In genomic region chr7:48311464-48311863, GRCh38 we compare ENCODE assay signal across 26 cellular contexts.
"Had no signal": no experiment of that assay in that cellular context is flagged by ENCODE, and none has a peak within 500 bp of the region (broad histone marks: within the 10 kb centered on the region; RNA-seq: fewer than 3 reads in every experiment).

No MANE protein-coding gene starts in this region.

- H3K27ac Mint-ChIP-seq: memory B cell; naive thymus-derived CD4-positive, alpha-beta T cell; natural killer cell treated with Interleukin-12 subunit alpha and Interleukin-12 subunit beta and Interleukin-15 and Interleukin-18, amount 100 ng/mL, for 72 hours; stimulated activated effector memory CD8-positive, alpha-beta T cell treated with anti-CD3 and anti-CD28 coated beads, Interleukin-12 subunit alpha, Interleukin-12 subunit beta, amount 100 ng/mL, for 72 hours; stimulated activated naive CD8-positive, alpha-beta T cell treated with anti-CD3 and anti-CD28 coated beads, Interleukin-15, Interleukin-2, amounts not matched to agents 100 ng/mL and 50 ng/mL, for 24 hours; type B pancreatic cell had no signal

- FAIRE-seq: kidney, pancreas, small intestine had no signal

- H3K27ac ChIP-seq: hepatocyte, left ventricle myocardium inferior, pancreas, prostate gland, sigmoid colon, spleen, tibial nerve, uterus had no signal

- H3K36me3 Mint-ChIP-seq: memory B cell; naive thymus-derived CD4-positive, alpha-beta T cell; natural killer cell treated with Interleukin-12 subunit alpha and Interleukin-12 subunit beta and Interleukin-15 and Interleukin-18, amount 100 ng/mL, for 72 hours; stimulated activated effector memory CD8-positive, alpha-beta T cell treated with anti-CD3 and anti-CD28 coated beads, Interleukin-12 subunit alpha, Interleukin-12 subunit beta, amount 100 ng/mL, for 72 hours; type B pancreatic cell had no signal

- H3K4me3 Mint-ChIP-seq: memory B cell; naive thymus-derived CD4-positive, alpha-beta T cell; natural killer cell treated with Interleukin-12 subunit alpha and Interleukin-12 subunit beta and Interleukin-15 and Interleukin-18, amount 100 ng/mL, for 72 hours; stimulated activated effector memory CD8-positive, alpha-beta T cell treated with anti-CD3 and anti-CD28 coated beads, Interleukin-12 subunit alpha, Interleukin-12 subunit beta, amount 100 ng/mL, for 72 hours; stimulated activated naive CD8-positive, alpha-beta T cell treated with anti-CD3 and anti-CD28 coated beads, Interleukin-15, Interleukin-2, amounts not matched to agents 100 ng/mL and 50 ng/mL, for 24 hours; type B pancreatic cell had no signal

- H3K79me2 ChIP-seq: hepatocyte had no signal

- H3K36me3 ChIP-seq: left ventricle myocardium inferior, pancreas, prostate gland, sigmoid colon, tibial nerve, uterus had no signal

- ATAC-seq: left colon; mucosa of descending colon; naive thymus-derived CD4-positive, alpha-beta T cell; natural killer cell treated with Interleukin-12 subunit alpha and Interleukin-12 subunit beta and Interleukin-15 and Interleukin-18, amount 100 ng/mL, for 72 hours; pancreas; right cardiac atrium; stimulated activated effector memory CD8-positive, alpha-beta T cell treated with anti-CD3 and anti-CD28 coated beads, Interleukin-12 subunit alpha, Interleukin-12 subunit beta, amount 100 ng/mL, for 72 hours had no signal

- H3K9me3 ChIP-seq: left ventricle myocardium inferior, mucosa of descending colon, pancreas, prostate gland, sigmoid colon, spleen, tibial nerve, uterus had no signal

- DNase-seq: kidney; left colon; left ventricle myocardium inferior; midbrain; mucosa of descending colon; naive thymus-derived CD4-positive, alpha-beta T cell; nucleus accumbens; pancreas; posterior cingulate gyrus; retina; right cardiac atrium; sigmoid colon; small intestine; spleen; stimulated activated CD4-positive, alpha-beta T cell treated with anti-CD3 and anti-CD28 coated beads, Interleukin-4, amount 100 ng/mL, for 24 hours; stimulated activated naive CD4-positive, alpha-beta T cell; uterus had no signal

- H3K27me3 Mint-ChIP-seq: memory B cell; stimulated activated naive CD8-positive, alpha-beta T cell treated with anti-CD3 and anti-CD28 coated beads, Interleukin-15, Interleukin-2, amounts not matched to agents 100 ng/mL and 50 ng/mL, for 24 hours; type B pancreatic cell had no signal

- H2AFZ ChIP-seq: hepatocyte had no signal

- H3K4me1 ChIP-seq: left ventricle myocardium inferior, pancreas, prostate gland, sigmoid colon, spleen, tibial nerve, uterus had no signal

- H3K4me1 Mint-ChIP-seq: memory B cell; naive thymus-derived CD4-positive, alpha-beta T cell; stimulated activated effector memory CD8-positive, alpha-beta T cell treated with anti-CD3 and anti-CD28 coated beads, Interleukin-12 subunit alpha, Interleukin-12 subunit beta, amount 100 ng/mL, for 72 hours had no signal

- H3K4me2 ChIP-seq: hepatocyte had no signal

- H3K9me3 Mint-ChIP-seq: memory B cell; naive thymus-derived CD4-positive, alpha-beta T cell; natural killer cell treated with Interleukin-12 subunit alpha and Interleukin-12 subunit beta and Interleukin-15 and Interleukin-18, amount 100 ng/mL, for 72 hours; stimulated activated effector memory CD8-positive, alpha-beta T cell treated with anti-CD3 and anti-CD28 coated beads, Interleukin-12 subunit alpha, Interleukin-12 subunit beta, amount 100 ng/mL, for 72 hours; stimulated activated naive CD8-positive, alpha-beta T cell treated with anti-CD3 and anti-CD28 coated beads, Interleukin-15, Interleukin-2, amounts not matched to agents 100 ng/mL and 50 ng/mL, for 24 hours; type B pancreatic cell had no signal

- H3K4me3 ChIP-seq: hepatocyte, left ventricle myocardium inferior, lung, mucosa of descending colon, pancreas, prostate gland, sigmoid colon, spleen, tibial nerve, uterus had no signal

- H3K27me3 ChIP-seq: hepatocyte, pancreas, sigmoid colon, spleen, tibial nerve, uterus had no signal
